Comparison of ENCODE assay signal across 25 cellular contexts in the genomic region with DNA sequence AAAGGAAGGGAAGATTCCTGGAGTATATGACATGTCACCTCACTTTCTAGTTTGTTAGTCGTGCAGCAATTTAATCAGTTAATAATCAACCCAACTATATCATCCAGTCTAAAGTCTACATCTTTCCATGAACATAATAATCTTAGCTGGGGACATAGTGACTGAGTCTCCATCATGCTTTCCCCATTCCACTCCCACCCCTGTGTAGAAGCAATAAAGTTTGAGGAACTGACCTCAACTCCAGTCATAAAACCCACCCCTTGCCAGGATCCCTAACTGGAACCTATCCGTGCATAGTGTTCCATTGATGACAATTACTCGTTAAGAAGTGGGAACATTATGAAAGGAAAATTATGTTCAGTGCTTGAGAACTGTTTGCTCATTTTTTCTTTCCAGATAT. TPM values are rescaled to one million over a fixed set of nuclear protein-coding genes. Genes with fewer than 3 reads are reported as not detected.
A peak's percentile ranks its signal among the peaks of the same experiment; 100 is the strongest.
DNase-seq lines count a peak whose midpoint lies in the region; ATAC-seq, FAIRE-seq and TF ChIP-seq lines count a peak whose summit lies in the region.
"Had no signal": no experiment of that assay in that cellular context is flagged by ENCODE, and none has a peak within 500 bp of the region (broad histone marks: within the 10 kb centered on the region; RNA-seq: fewer than 3 reads in every experiment).

No MANE protein-coding gene starts in this region.

- 72 to 85% (median 82%) methylated on average over 3 of the region's 3 CpGs for WGBS in heart left ventricle, 4 donors

- H3K27me3 ChIP-seq in heart left ventricle: no peaks in the 10 kb centered on the region
- H3K27me3 ChIP-seq: SJSA1 had no signal

- intact Hi-C loops in heart left ventricle (cut with DNase I): loop anchor here in 6 of 10 donors (10.0 kb wide), 7 partner anchors 92 to 962 kb away; a partner anchor contains a TSS
- intact Hi-C loops in left ventricle myocardium superior (cut with micrococcal nuclease): no loop called here
- intact Hi-C loops in mucosa of descending colon (cut with DNase I, micrococcal nuclease): no loop called here

- H3K9me3 ChIP-seq in heart left ventricle (peaks cover 0 to 7% (median 0%) of the 10 kb centered on the region in 12 donors), mucosa of descending colon (no peaks in the 10 kb centered on the region)
- H3K9me3 ChIP-seq: SJSA1 had no signal

- TF ChIP-seq CTCF in heart left ventricle (IDR thresholded peaks at IDR 0.05) (no peak), mucosa of descending colon (IDR thresholded peaks at IDR 0.05) (no peak)

- TF ChIP-seq POLR2A in heart left ventricle (IDR thresholded peaks at IDR 0.05): no peak

- H3K36me3 ChIP-seq in heart left ventricle: no peaks in the 10 kb centered on the region
- H3K36me3 ChIP-seq in mucosa of descending colon (ENCODE audit: low read depth): no peaks in the 10 kb centered on the region
- H3K36me3 ChIP-seq: SJSA1 had no signal

- ATAC-seq in heart left ventricle (peak in 3 of 4 donors; percentile 27 to 30 (median 30)), left ventricle myocardium superior (no peak), mucosa of descending colon (peak; percentile 96), GM18511 (IDR thresholded peaks at IDR 0.05; ENCODE audit: unreplicated experiment) (no peak), HG03565 (IDR thresholded peaks at IDR 0.05; ENCODE audit: unreplicated experiment) (no peak)
- ATAC-seq: HCT116, PC-3 had no signal

- no peak for DNase-seq in heart left ventricle
- DNase-seq in left ventricle myocardium superior: no peak
- peak in 1 of 3 donors; percentile 75 for DNase-seq in mucosa of descending colon
- no peak for DNase-seq in superior temporal gyrus (ENCODE audit: extremely low spot score)
- DNase-seq in RPMI8226: no peak
- DNase-seq: 8988T; ACHN; Calu3; DMS153; NCI-H1092; NCI-H1436; NCI-H187 treated with DMSO at 0.1 percent for 48 hours; NCI-H446; NCI-H524 treated with DMSO at 0.1 percent for 48 hours; NCI-H82; NK-92 treated with Interleukin-12 subunit alpha and Interleukin-12 subunit beta, amount 100 ng/mL, for 24 hours; PC-3; Right ventricle myocardium superior had no signal

- no peak overlapping the region for H3K4me3 ChIP-seq in heart left ventricle
- peak overlapping the region; percentile 7 for H3K4me3 ChIP-seq in mucosa of descending colon
- H3K4me3 ChIP-seq: SJSA1 had no signal

- H3K27ac ChIP-seq in heart left ventricle: no peak overlapping the region
- H3K27ac ChIP-seq: SJSA1 had no signal

- FAIRE-seq in colon (lab: Jason Lieb, UNC): peak; percentile 89

- peaks cover 0 to 6% (median 0%) of the 10 kb centered on the region in 12 donors for H3K4me1 ChIP-seq in heart left ventricle
- peaks cover 27% of the 10 kb centered on the region for H3K4me1 ChIP-seq in mucosa of descending colon (ENCODE audit: low read depth)
- H3K4me1 ChIP-seq: SJSA1 had no signal

RNA-seq across cellular contexts. Expression of a gene that starts 48.9 kb away (rescaled TPM):
- total RNA-seq in heart left ventricle: not detected
- polyA plus RNA-seq in heart left ventricle: not detected
- not detected for total RNA-seq in left ventricle myocardium superior
- not detected for total RNA-seq in mucosa of descending colon
- total RNA-seq: Calu3, H4, PC-3, Right ventricle myocardium superior, RPMI7951, SJSA1 had no signal

Comparison
In these comparisons a context has a peak if more than half of its experiments do, and no peak if none do; other contexts are left out.
1. ATAC-seq: peak in heart left ventricle (3 of 4) and mucosa of descending colon (single experiment); none in left ventricle myocardium superior (single experiment), GM18511 (single experiment) and HG03565 (single experiment).
2. intact Hi-C loops: an anchor here in heart left ventricle (10.0 kb wide); none called in left ventricle myocardium superior and mucosa of descending colon.